ENCODE assay signal across 1 cellular context in the genomic region with DNA sequence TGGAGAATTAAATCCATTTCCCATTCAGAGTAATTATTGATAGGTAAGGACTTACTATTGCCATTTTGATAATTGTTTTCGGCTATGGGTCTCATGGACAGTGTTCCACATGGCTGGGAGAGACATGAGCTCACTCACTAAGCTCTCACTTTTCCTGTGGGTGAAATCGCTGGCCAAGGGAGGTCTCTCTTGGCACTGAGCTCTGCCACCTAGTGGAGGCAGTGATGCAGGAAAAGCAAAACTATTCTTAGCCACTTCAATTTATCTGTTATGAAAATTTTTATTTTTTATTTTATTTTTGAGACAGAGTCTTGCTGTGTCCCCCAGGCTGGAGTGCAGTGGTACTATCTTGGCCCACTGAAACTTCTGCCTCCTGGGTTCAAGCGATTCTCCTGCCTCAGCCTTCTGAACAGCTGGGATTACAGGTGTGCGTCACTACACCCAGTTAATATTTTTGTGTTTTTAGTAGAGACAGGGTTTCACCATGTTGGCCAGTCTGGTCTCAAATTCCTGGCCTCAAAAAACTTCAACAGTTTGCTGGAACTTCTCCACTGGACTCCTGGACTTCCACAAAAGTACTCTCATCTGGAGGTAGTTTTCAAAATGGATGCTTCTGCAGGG.
TF ChIP-seq lines count a peak whose summit lies in the region.

No MANE protein-coding gene starts in this region.

TF ChIP-seq in endothelial cell of umbilical vein, 7 proteins besides CTCF, POLR2A, EP300 and RAD21:
- no peak for TF ChIP-seq MYC (IDR thresholded peaks at IDR 0.05; ENCODE audit: low read depth, low read length)
- TF ChIP-seq FOS (IDR thresholded peaks at IDR 0.05; ENCODE audit: borderline replicate concordance, insufficient read depth, low read length): no peak
- TF ChIP-seq GATA2 (IDR thresholded peaks at IDR 0.05; ENCODE audit: insufficient read depth, insufficient read length, low read depth, low read length): no peak
- no peak for TF ChIP-seq EZH2 (IDR thresholded peaks at IDR 0.05; ENCODE audit: borderline replicate concordance, low read depth, low read length, severe bottlenecking)
- TF ChIP-seq, protein P1, sequence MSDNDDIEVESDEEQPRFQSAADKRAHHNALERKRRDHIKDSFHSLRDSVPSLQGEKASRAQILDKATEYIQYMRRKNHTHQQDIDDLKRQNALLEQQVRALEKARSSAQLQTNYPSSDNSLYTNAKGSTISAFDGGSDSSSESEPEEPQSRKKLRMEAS (IDR thresholded peaks at IDR 0.05; ENCODE audit: insufficient read depth, insufficient read length): no peak
- TF ChIP-seq JUN (IDR thresholded peaks at IDR 0.05; ENCODE audit: borderline replicate concordance, insufficient read depth, insufficient read length, low read depth): no peak
- TF ChIP-seq POLR2AphosphoS5 (IDR thresholded peaks at IDR 0.05; ENCODE audit: insufficient read depth, low read depth, low read length): no peak
